Comparison of ENCODE assay signal across 8 cellular contexts in the genomic region with DNA sequence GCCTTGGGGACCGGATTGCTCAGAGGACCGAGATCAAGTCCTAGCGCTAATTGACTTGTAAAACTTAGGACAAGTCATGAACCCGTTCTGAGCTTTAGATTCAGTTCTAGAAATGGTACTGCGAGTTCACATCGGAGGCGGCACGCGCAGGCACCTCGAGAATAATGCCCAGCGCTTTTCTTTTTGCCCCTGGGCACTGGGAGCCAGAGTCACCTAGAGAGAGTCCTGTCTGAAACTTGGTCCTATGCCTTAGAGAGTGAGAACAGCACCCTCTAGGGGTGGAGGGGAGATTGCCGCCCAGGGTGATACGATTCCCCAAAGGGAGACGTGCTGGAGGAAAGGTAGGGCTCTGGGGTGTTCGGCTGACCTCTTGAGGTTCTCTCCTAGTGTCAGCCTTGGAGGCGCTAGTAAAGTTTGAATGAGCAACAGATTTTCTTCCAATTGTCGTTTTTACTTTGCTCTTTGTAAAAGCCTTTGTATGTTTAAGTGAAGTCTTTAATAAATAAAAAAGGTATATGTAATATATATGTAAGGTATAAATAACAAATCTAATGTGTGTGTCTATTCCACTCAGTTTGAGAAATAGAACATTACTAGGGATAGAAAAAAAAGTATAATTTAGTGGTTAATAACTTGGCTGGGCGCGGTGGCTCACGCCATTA. TPM values are rescaled to one million over a fixed set of nuclear protein-coding genes. Genes with fewer than 3 reads are reported as not detected.
DNase-seq lines count a peak whose midpoint lies in the region; ATAC-seq and TF ChIP-seq lines count a peak whose summit lies in the region.

No MANE protein-coding gene starts in this region.

- BruUV-seq in Panc1 (replicated peaks; lab: Mats Ljungman, UMichigan): no TSS peak

- intact Hi-C loops in Panc1 (cut with micrococcal nuclease; ENCODE audit: unreplicated experiment): no loop called here

- peak; percentile 76 for ATAC-seq in DND-41 (ENCODE audit: insufficient read depth, low read depth)
- peak; percentile 80 for ATAC-seq in Panc1

- peaks cover 11% of the 10 kb centered on the region for H3K36me3 Mint-ChIP-seq in stimulated activated naive CD8-positive, alpha-beta T cell treated with anti-CD3 and anti-CD28 coated beads, Interleukin-15, Interleukin-2, amounts not matched to agents 100 ng/mL and 50 ng/mL, for 24 hours (ENCODE audit: low read depth)

- H3K27ac Mint-ChIP-seq in stimulated activated naive CD8-positive, alpha-beta T cell treated with anti-CD3 and anti-CD28 coated beads, Interleukin-15, Interleukin-2, amounts not matched to agents 100 ng/mL and 50 ng/mL, for 24 hours: peak overlapping the region; percentile 97

- TF ChIP-seq EP300 in neural cell (conservative IDR thresholded peaks at IDR 0.05; ENCODE audit: poor library complexity, severe bottlenecking): no peak

- peak; percentile 92 for DNase-seq in DND-41
- peak; percentile 86 for DNase-seq in GM23248
- DNase-seq in Panc1 (ENCODE audit: low read depth, low spot score): peak; percentile 90
- DNase-seq in activated T-helper 1 cell treated with Interleukin-2 at 50 U/mL for 16 hours (ENCODE audit: low read depth): peak; percentile 75
- DNase-seq in fibroblast of the aortic adventitia (ENCODE audit: low read depth): peak; percentile 89

- peak overlapping the region; percentile 96 to 100 for H3K4me3 ChIP-seq in DND-41 (ENCODE audit: low read depth in 1 of 2, low read length in 2 of 2)
- peak overlapping the region; percentile 97 for H3K4me3 ChIP-seq in GM23248
- peak overlapping the region; percentile 92 to 96 for H3K4me3 ChIP-seq in Panc1 (ENCODE audit: low read depth in 2 of 2, low read length in 2 of 2)
- peak overlapping the region; percentile 100 for H3K4me3 ChIP-seq in fibroblast of the aortic adventitia (ENCODE audit: low read depth, low read length)
- peak overlapping the region; percentile 73 for H3K4me3 ChIP-seq in neural cell (ENCODE audit: low read length)

- H2AFZ ChIP-seq in DND-41 (ENCODE audit: low read depth, low read length): peak overlapping the region; percentile 96
- peak overlapping the region; percentile 100 for H2AFZ ChIP-seq in GM23248
- H2AFZ ChIP-seq in neural cell (ENCODE audit: low read depth, low read length): peak overlapping the region; percentile 36

- H3K4me1 Mint-ChIP-seq in stimulated activated naive CD8-positive, alpha-beta T cell treated with anti-CD3 and anti-CD28 coated beads, Interleukin-15, Interleukin-2, amounts not matched to agents 100 ng/mL and 50 ng/mL, for 24 hours (ENCODE audit: low read depth): peaks cover 12% of the 10 kb centered on the region

- WGBS in GM23248 (ENCODE audit: low coverage in 1 of 2, low lambda C conversion rate in 2 of 2, missing lambda C conversion rate in 2 of 2), 2 experiments: 12 to 13% methylated on average over 20 of the region's 20 CpGs

- CTCF ChIA-PET in Panc1 (lab: Charles Lee): interaction anchor here (0.6 to 1.4 kb wide), 5 partner anchors 11 to 208 kb away, joined by 3 to 5 read pairs (median 4); a partner anchor contains a TSS

- H3K9me2 ChIP-seq in GM23248 (ENCODE audit: insufficient read depth) (no peaks in the 10 kb centered on the region), neural cell (ENCODE audit: insufficient read depth, low read length) (no peaks in the 10 kb centered on the region)

- peak overlapping the region; percentile 87 for H3K4me3 Mint-ChIP-seq in stimulated activated naive CD8-positive, alpha-beta T cell treated with anti-CD3 and anti-CD28 coated beads, Interleukin-15, Interleukin-2, amounts not matched to agents 100 ng/mL and 50 ng/mL, for 24 hours

- no peaks in the 10 kb centered on the region for H3K27me3 ChIP-seq in DND-41 (ENCODE audit: insufficient read depth, low read length, poor library complexity)
- H3K27me3 ChIP-seq in GM23248 (replicated peaks; ENCODE audit: insufficient read depth): no peaks in the 10 kb centered on the region
- no peaks in the 10 kb centered on the region for H3K27me3 ChIP-seq in Panc1 (ENCODE audit: control insufficient read depth, insufficient read depth, low read length)
- no peaks in the 10 kb centered on the region for H3K27me3 ChIP-seq in neural cell (ENCODE audit: insufficient read depth, low read depth, low read length)

- H3K79me2 ChIP-seq in DND-41 (ENCODE audit: insufficient read depth, low read length): peaks cover 39% of the 10 kb centered on the region
- H3K79me2 ChIP-seq in GM23248 (ENCODE audit: insufficient read depth): peaks cover 35% of the 10 kb centered on the region
- no peaks in the 10 kb centered on the region for H3K79me2 ChIP-seq in neural cell (replicated peaks; ENCODE audit: insufficient read depth, low read length)

- peak; percentile 44 for TF ChIP-seq RAD21 in neural cell (conservative IDR thresholded peaks at IDR 0.05)

- peak overlapping the region; percentile 89 for H3K4me2 ChIP-seq in DND-41 (ENCODE audit: insufficient read depth, low read length)
- H3K4me2 ChIP-seq in GM23248 (ENCODE audit: unreplicated experiment): peak overlapping the region; percentile 100
- peak overlapping the region; percentile 12 for H3K4me2 ChIP-seq in neural cell (ENCODE audit: low read length)

- no peaks in the 10 kb centered on the region for H3K27me3 Mint-ChIP-seq in stimulated activated naive CD8-positive, alpha-beta T cell treated with anti-CD3 and anti-CD28 coated beads, Interleukin-15, Interleukin-2, amounts not matched to agents 100 ng/mL and 50 ng/mL, for 24 hours

- TF ChIP-seq CTCF in DND-41 (IDR thresholded peaks at IDR 0.05; ENCODE audit: borderline replicate concordance, extremely low read depth, low read length, poor library complexity, severe bottlenecking): peak; percentile 99
- TF ChIP-seq CTCF in Panc1 (IDR thresholded peaks at IDR 0.05): peak; percentile 97
- TF ChIP-seq CTCF in fibroblast of the aortic adventitia (IDR thresholded peaks at IDR 0.05; ENCODE audit: insufficient read depth, low read length): peak; percentile 99
- TF ChIP-seq CTCF in neural cell (IDR thresholded peaks at IDR 0.05; ENCODE audit: poor library complexity, severe bottlenecking): peak; percentile 73

- POLR2A ChIA-PET in Panc1 (lab: Charles Lee): no interaction called here

- H3K36me3 ChIP-seq in DND-41 (ENCODE audit: insufficient read depth, low read length): peaks cover 14% of the 10 kb centered on the region
- H3K36me3 ChIP-seq in GM23248 (ENCODE audit: low read depth): no peaks in the 10 kb centered on the region
- H3K36me3 ChIP-seq in KOPT-K1 (ENCODE audit: insufficient read depth, low read length): peaks cover 10% of the 10 kb centered on the region
- H3K36me3 ChIP-seq in Panc1 (ENCODE audit: control insufficient read depth, insufficient read depth, low read length): peaks cover under 1% of the 10 kb centered on the region; the same call in 1 of the 2 replicates
- no peaks in the 10 kb centered on the region for H3K36me3 ChIP-seq in neural cell (ENCODE audit: insufficient read depth, low read length)

- H3F3A ChIP-seq in GM23248 (ENCODE audit: insufficient read depth) (peaks cover 8% of the 10 kb centered on the region), neural cell (ENCODE audit: insufficient read depth, low read length, poor library complexity, severe bottlenecking) (no peaks in the 10 kb centered on the region)

- H3K4me1 ChIP-seq in DND-41 (ENCODE audit: insufficient read depth, low read length) (peaks cover 34% of the 10 kb centered on the region), GM23248 (ENCODE audit: insufficient read depth) (no peaks in the 10 kb centered on the region), Panc1 (ENCODE audit: control insufficient read depth, insufficient read depth, low read length) (0 out of 2 replicates have a peak, but pooled peaks cover 5% of the 10 kb centered on the region)

- H3K9ac ChIP-seq in DND-41 (ENCODE audit: low read depth, low read length) (peak overlapping the region; percentile 76), GM23248 (peak overlapping the region; percentile 72), neural cell (ENCODE audit: low read length) (peak overlapping the region; percentile 47)

- in situ Hi-C loops in GM23248 (cut with MboI): loop anchor here (10.0 kb wide), 1 partner anchor 355 kb away; no protein-coding TSS in a partner anchor
- in situ Hi-C loops in Panc1 (cut with HindIII; ENCODE audit: low pct_unique_long_range_greater_than_20kb, low sequenced_read_pairs): no loop called here

- H4K20me1 ChIP-seq in DND-41 (ENCODE audit: insufficient read depth, low read length) (no peaks in the 10 kb centered on the region; the same call in 1 of the 2 replicates), GM23248 (ENCODE audit: insufficient read depth) (no peaks in the 10 kb centered on the region), neural cell (ENCODE audit: insufficient read depth) (no peaks in the 10 kb centered on the region)

- H3K27ac ChIP-seq in DND-41 (ENCODE audit: low read length) (peak overlapping the region; percentile 90), GM23248 (peak overlapping the region; percentile 10; the same call in 1 of the 2 replicates), KOPT-K1 (ENCODE audit: low read depth, low read length, poor library complexity, severe bottlenecking) (peak overlapping the region; percentile 79), Panc1 (ENCODE audit: low read length) (peak overlapping the region; percentile 100), neural cell (ENCODE audit: low read length) (peak overlapping the region; percentile 4)

- no peaks in the 10 kb centered on the region for H3K9me3 ChIP-seq in DND-41 (ENCODE audit: insufficient read depth, low read length, severe bottlenecking)
- no peaks in the 10 kb centered on the region for H3K9me3 ChIP-seq in GM23248 (ENCODE audit: low read depth)
- H3K9me3 ChIP-seq in KOPT-K1 (ENCODE audit: insufficient read depth, low read length, poor library complexity, severe bottlenecking): no peaks in the 10 kb centered on the region
- no peaks in the 10 kb centered on the region for H3K9me3 ChIP-seq in Panc1 (ENCODE audit: control insufficient read depth, insufficient read depth, low read depth, low read length)
- H3K9me3 ChIP-seq in neural cell (ENCODE audit: low read length): no peaks in the 10 kb centered on the region

- H3K9me3 Mint-ChIP-seq in stimulated activated naive CD8-positive, alpha-beta T cell treated with anti-CD3 and anti-CD28 coated beads, Interleukin-15, Interleukin-2, amounts not matched to agents 100 ng/mL and 50 ng/mL, for 24 hours: no peaks in the 10 kb centered on the region

RNA-seq across cellular contexts. Expression of a gene that starts 0.8 kb away (rescaled TPM):
- 4.0 and 7.2 TPM in 2 replicates for total RNA-seq in GM23248 (2014; rRNA removed; shearing (Covaris generic))
- polyA plus RNA-seq in GM23248 (2016; fragmentation: Nextera tagmentation; extraction: Ambion mirVana) (5.3 and 6.1 TPM in 2 replicates), neural cell (1.6 and 1.8 TPM in 2 replicates)
- total RNA-seq in Panc1 (2021; ENCODE audit: unreplicated experiment) (10.7 TPM), fibroblast of the aortic adventitia (ENCODE audit: low replicate concordance) (1.6 and 2.5 TPM in 2 replicates)
- 10.8 TPM for polyA plus RNA-seq in Panc1 (2012; ENCODE audit: insufficient read length)
- 0.49 and 1.0 TPM in 2 replicates for polyA minus RNA-seq in neural cell

RNA-seq across cellular contexts. Expression of a gene that starts 1.5 kb away (rescaled TPM):
- total RNA-seq in GM23248 (2014; rRNA removed; shearing (Covaris generic)): 52.7 and 66.1 TPM in 2 replicates
- polyA plus RNA-seq in GM23248 (2016; fragmentation: Nextera tagmentation; extraction: Ambion mirVana): 94.2 and 94.7 TPM in 2 replicates
- 72.7 TPM for total RNA-seq in Panc1 (2021; ENCODE audit: unreplicated experiment)
- polyA plus RNA-seq in Panc1 (2012; ENCODE audit: insufficient read length): 73.2 TPM
- 12.2 and 34.0 TPM in 2 replicates for total RNA-seq in fibroblast of the aortic adventitia (ENCODE audit: low replicate concordance)
- 10.8 and 13.5 TPM in 2 replicates for polyA plus RNA-seq in neural cell
- polyA minus RNA-seq in neural cell: 17.3 and 17.7 TPM in 2 replicates

RNA-seq across cellular contexts. Expression of a gene that starts 11.1 kb away (rescaled TPM):
- 0.11 TPM in 1 of 2 replicates, not detected in the other for total RNA-seq in GM23248 (2014; rRNA removed; shearing (Covaris generic))
- polyA plus RNA-seq in GM23248 (2016; fragmentation: Nextera tagmentation; extraction: Ambion mirVana) (0.14 TPM in 1 of 2 replicates, not detected in the other), neural cell (2.8 and 5.7 TPM in 2 replicates)
- total RNA-seq in Panc1 (2021; ENCODE audit: unreplicated experiment) (5.7 TPM), fibroblast of the aortic adventitia (ENCODE audit: low replicate concordance) (0.09 and 0.41 TPM in 2 replicates)
- polyA plus RNA-seq in Panc1 (2012; ENCODE audit: insufficient read length): 4.3 TPM
- 5.2 and 5.8 TPM in 2 replicates for polyA minus RNA-seq in neural cell

RNA-seq across cellular contexts. Expression of a gene that starts 20.9 kb away (rescaled TPM):
- total RNA-seq in GM23248 (2014; rRNA removed; shearing (Covaris generic)): not detected in 2 replicates
- polyA plus RNA-seq in GM23248 (2016; fragmentation: Nextera tagmentation; extraction: Ambion mirVana) (not detected in 2 replicates), neural cell (0.33 and 0.34 TPM in 2 replicates)
- total RNA-seq in Panc1 (2021; ENCODE audit: unreplicated experiment) (0.28 TPM), fibroblast of the aortic adventitia (ENCODE audit: low replicate concordance) (0.72 TPM in 1 of 2 replicates, not detected in the other)
- polyA plus RNA-seq in Panc1 (2012; ENCODE audit: insufficient read length): 0.58 TPM
- 0.35 and 0.49 TPM in 2 replicates for polyA minus RNA-seq in neural cell

RNA-seq across cellular contexts. Expression of a gene that starts 25.5 kb away (rescaled TPM):
- total RNA-seq in GM23248 (2014; rRNA removed; shearing (Covaris generic)): not detected in 2 replicates
- polyA plus RNA-seq in GM23248 (2016; fragmentation: Nextera tagmentation; extraction: Ambion mirVana): not detected in 2 replicates
- not detected for total RNA-seq in Panc1 (2021; ENCODE audit: unreplicated experiment)
- not detected for polyA plus RNA-seq in Panc1 (2012; ENCODE audit: insufficient read length)
- total RNA-seq in fibroblast of the aortic adventitia (ENCODE audit: low replicate concordance): not detected in 2 replicates
- 0.22 and 0.42 TPM in 2 replicates for polyA plus RNA-seq in neural cell
- not detected in 2 replicates for polyA minus RNA-seq in neural cell

Comparison
In these comparisons a context has a peak if more than half of its experiments do, and no peak if none do; other contexts are left out.
1. Peak in every context shown above with its lines: DNase-seq, ATAC-seq, H3K4me3 ChIP-seq and H3K27ac ChIP-seq.
2. H2AFZ ChIP-seq: peak in every context shown above with its lines; median percentile 100 in GM23248; 96 in DND-41; 36 in neural cell.
3. H3K27ac ChIP-seq: peak in every context shown above with its lines; median percentile 100 in Panc1; 90 in DND-41; 79 in KOPT-K1; 10 in GM23248; 4 in neural cell.
4. H3K4me2 ChIP-seq: peak in every context shown above with its lines; median percentile 100 in GM23248; 89 in DND-41; 12 in neural cell.